ENCODE assay signal across 15 cellular contexts in the genomic region with DNA sequence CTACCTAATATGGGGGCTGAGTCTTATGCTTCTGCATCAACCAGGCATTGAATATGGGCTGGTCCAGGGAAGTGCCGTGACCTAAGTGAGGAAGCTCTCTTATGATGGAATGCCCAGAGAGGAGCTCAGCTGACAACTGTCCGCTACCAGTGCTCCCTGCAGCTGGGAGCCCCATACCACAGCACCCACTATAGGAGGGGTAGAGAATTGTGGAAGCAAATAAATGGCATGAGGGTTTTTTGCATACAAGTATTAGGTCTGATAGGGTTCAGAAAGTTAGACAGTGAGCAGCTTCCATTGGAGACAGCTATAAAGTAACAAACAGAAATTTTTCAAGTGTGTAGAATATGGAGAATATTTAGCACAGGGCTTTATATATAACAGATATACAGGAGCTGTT. TPM values are rescaled to one million over a fixed set of nuclear protein-coding genes. Genes with fewer than 3 reads are reported as not detected.
DNase-seq lines count a peak whose midpoint lies in the region; ATAC-seq and TF ChIP-seq lines count a peak whose summit lies in the region.
"Had no signal": no experiment of that assay in that cellular context is flagged by ENCODE, and none has a peak within 500 bp of the region (broad histone marks: within the 10 kb centered on the region; RNA-seq: fewer than 3 reads in every experiment).

No MANE protein-coding gene starts in this region.

- peaks cover 41% of the 10 kb centered on the region for H3K36me3 Mint-ChIP-seq in activated naive CD4-positive, alpha-beta T cell treated with anti-CD3 and anti-CD28 coated beads for 36 hours (ENCODE audit: low read depth)
- H3K36me3 Mint-ChIP-seq in activated naive CD8-positive, alpha-beta T cell treated with anti-CD3 and anti-CD28 coated beads, Interleukin-2, amount 50 U/mL, for 24 hours (ENCODE audit: low read depth) = peaks cover 60% of the 10 kb centered on the region

- WGBS in prostate gland = 94% methylated on average over 2 of the region's 2 CpGs

- H3K4me3 ChIP-seq in HL-60 (replicated peaks; ENCODE audit: insufficient read depth, low read length) (no peak overlapping the region), kidney epithelial cell (ENCODE audit: low read depth, low read length) (no peak overlapping the region), prostate gland (no peak overlapping the region)
- H3K4me3 ChIP-seq: lung had no signal

- no peaks in the 10 kb centered on the region for H3K27me3 Mint-ChIP-seq in activated naive CD4-positive, alpha-beta T cell treated with anti-CD3 and anti-CD28 coated beads for 36 hours (ENCODE audit: low read depth)
- no peaks in the 10 kb centered on the region for H3K27me3 Mint-ChIP-seq in activated naive CD8-positive, alpha-beta T cell treated with anti-CD3 and anti-CD28 coated beads, Interleukin-2, amount 50 U/mL, for 24 hours
- H3K27me3 Mint-ChIP-seq: T-cell had no signal

- no peak overlapping the region for H3K4me3 Mint-ChIP-seq in activated naive CD4-positive, alpha-beta T cell treated with anti-CD3 and anti-CD28 coated beads for 36 hours
- no peak overlapping the region for H3K4me3 Mint-ChIP-seq in activated naive CD8-positive, alpha-beta T cell treated with anti-CD3 and anti-CD28 coated beads, Interleukin-2, amount 50 U/mL, for 24 hours
- H3K4me3 Mint-ChIP-seq: activated T-cell treated with anti-CD3 and anti-CD28 coated beads, Interleukin-2, amount 50 U/mL, for 4 hours; T-cell had no signal

- H3K4me1 Mint-ChIP-seq in activated naive CD4-positive, alpha-beta T cell treated with anti-CD3 and anti-CD28 coated beads for 36 hours (ENCODE audit: low read depth) = peaks cover 45% of the 10 kb centered on the region
- H3K4me1 Mint-ChIP-seq in activated naive CD8-positive, alpha-beta T cell treated with anti-CD3 and anti-CD28 coated beads, Interleukin-2, amount 50 U/mL, for 24 hours = peaks cover 51% of the 10 kb centered on the region

- CTCF ChIA-PET in activated naive CD4-positive, alpha-beta T cell treated with anti-CD3 and anti-CD28 coated beads for 36 hours (lab: Charles Lee) = interaction anchor here (0.9 to 3.2 kb wide), 5 partner anchors 14 to 90 kb away, joined by 3 to 22 read pairs (median 3); no protein-coding TSS in a partner anchor

- no peak for DNase-seq in activated naive CD4-positive, alpha-beta T cell treated with anti-CD3 and anti-CD28 coated beads for 36 hours
- no peak for DNase-seq in activated naive CD4-positive, alpha-beta T cell treated with Interleukin-2 at 50 U/mL for 16 hours
- peak in 1 of 2 experiments; percentile 24 for DNase-seq in HL-60 (ENCODE audit: low read depth in 1 of 2, low spot score in 1 of 2)
- no peak for DNase-seq in activated naive CD8-positive, alpha-beta T cell treated with anti-CD3 and anti-CD28 coated beads, Interleukin-2, amount 50 U/mL, for 24 hours
- no peak for DNase-seq in kidney epithelial cell (ENCODE audit: low read depth)
- no peak for DNase-seq in AML-193 (lab: John Stamatoyannopoulos, UW)
- DNase-seq in prostate gland (ENCODE audit: low spot score) = no peak
- DNase-seq in effector CD4-positive, alpha-beta T cell = no peak
- DNase-seq: activated CD4-positive, CD25-positive, alpha-beta regulatory T cell treated with anti-CD3 and anti-CD28 coated beads, Interleukin-2, amount 50 U/mL, for 72 hours; activated T-cell treated with anti-CD3 and anti-CD28 coated beads, Interleukin-2, amount 50 U/mL, for 4 hours; anterior cingulate cortex; NCI-H2029; NCI-H526 treated with DMSO at 0.1 percent for 48 hours; T-cell had no signal

- no peak overlapping the region for H3K27ac ChIP-seq in HL-60 (replicated peaks)
- H3K27ac ChIP-seq in prostate gland = no peak overlapping the region

- H3K9me3 Mint-ChIP-seq in activated naive CD4-positive, alpha-beta T cell treated with anti-CD3 and anti-CD28 coated beads for 36 hours = no peaks in the 10 kb centered on the region
- no peaks in the 10 kb centered on the region for H3K9me3 Mint-ChIP-seq in activated naive CD8-positive, alpha-beta T cell treated with anti-CD3 and anti-CD28 coated beads, Interleukin-2, amount 50 U/mL, for 24 hours
- H3K9me3 Mint-ChIP-seq: activated T-cell treated with anti-CD3 and anti-CD28 coated beads, Interleukin-2, amount 50 U/mL, for 4 hours; T-cell had no signal

- H3K4me1 ChIP-seq in prostate gland (replicated peaks) = peaks cover 2% of the 10 kb centered on the region

- intact Hi-C loops in activated naive CD4-positive, alpha-beta T cell treated with anti-CD3 and anti-CD28 coated beads for 36 hours (cut with micrococcal nuclease) = no loop called here
- intact Hi-C loops in prostate gland (cut with DNase I) = no loop called here

- no peak for TF ChIP-seq POLR2A in prostate gland (IDR thresholded peaks at IDR 0.05)

- H3K27me3 ChIP-seq in HL-60 (ENCODE audit: insufficient read depth, poor library complexity, severe bottlenecking) (no peaks in the 10 kb centered on the region), kidney epithelial cell (ENCODE audit: control insufficient read depth, insufficient read depth, low read length) (no peaks in the 10 kb centered on the region), prostate gland (replicated peaks; ENCODE audit: insufficient read depth) (no peaks in the 10 kb centered on the region)

- TF ChIP-seq CTCF in HL-60 (IDR thresholded peaks at IDR 0.05; ENCODE audit: insufficient read depth, low read length) (peak; percentile 73), kidney epithelial cell (IDR thresholded peaks at IDR 0.05; ENCODE audit: insufficient read depth, low read length, poor library complexity, severe bottlenecking) (peak; percentile 18), prostate gland (IDR thresholded peaks at IDR 0.05) (no peak)

- no peaks in the 10 kb centered on the region for H3K9me3 ChIP-seq in prostate gland

- H3K36me3 ChIP-seq in kidney epithelial cell (ENCODE audit: control insufficient read depth, insufficient read depth, low read length) (no peaks in the 10 kb centered on the region), prostate gland (peaks cover 0 to 4% of the 10 kb centered on the region in 2 donors)

- peak overlapping the region; percentile 20 for H3K27ac Mint-ChIP-seq in activated naive CD4-positive, alpha-beta T cell treated with anti-CD3 and anti-CD28 coated beads for 36 hours
- peak overlapping the region; percentile 13 for H3K27ac Mint-ChIP-seq in activated naive CD8-positive, alpha-beta T cell treated with anti-CD3 and anti-CD28 coated beads, Interleukin-2, amount 50 U/mL, for 24 hours
- H3K27ac Mint-ChIP-seq: T-cell had no signal

- ATAC-seq in activated naive CD8-positive, alpha-beta T cell treated with anti-CD3 and anti-CD28 coated beads, Interleukin-2, amount 50 U/mL, for 24 hours = no peak
- ATAC-seq: activated T-cell treated with anti-CD3 and anti-CD28 coated beads, Interleukin-2, amount 50 U/mL, for 4 hours; T-cell had no signal

RNA-seq across cellular contexts. Expression of a gene that starts 4.6 kb away (rescaled TPM):
- 10 to 100 TPM; 35.6 to 37.7 TPM for total RNA-seq in activated naive CD4-positive, alpha-beta T cell treated with anti-CD3 and anti-CD28 coated beads for 36 hours
- 27.0 and 27.7 TPM in 2 replicates for total RNA-seq in kidney epithelial cell
- 10 to 100 TPM; 27.6 to 33.1 TPM for total RNA-seq in prostate gland

RNA-seq across cellular contexts. Expression of a gene that starts 5.3 kb away (rescaled TPM):
- total RNA-seq in activated naive CD4-positive, alpha-beta T cell treated with anti-CD3 and anti-CD28 coated beads for 36 hours = 1 to 10 TPM; 1.2 to 1.3 TPM
- 2.0 and 2.3 TPM in 2 replicates for total RNA-seq in kidney epithelial cell
- 1 to 10 TPM; 4.2 to 7.8 TPM for total RNA-seq in prostate gland

Comparison
In these comparisons a context has a peak if more than half of its experiments do, and no peak if none do; other contexts are left out.
1. CTCF ChIP-seq: peak in HL-60 (single experiment) and kidney epithelial cell (single experiment); none in prostate gland (0 of 4).